ENCODE assay signal across 9 cellular contexts in the genomic region with DNA sequence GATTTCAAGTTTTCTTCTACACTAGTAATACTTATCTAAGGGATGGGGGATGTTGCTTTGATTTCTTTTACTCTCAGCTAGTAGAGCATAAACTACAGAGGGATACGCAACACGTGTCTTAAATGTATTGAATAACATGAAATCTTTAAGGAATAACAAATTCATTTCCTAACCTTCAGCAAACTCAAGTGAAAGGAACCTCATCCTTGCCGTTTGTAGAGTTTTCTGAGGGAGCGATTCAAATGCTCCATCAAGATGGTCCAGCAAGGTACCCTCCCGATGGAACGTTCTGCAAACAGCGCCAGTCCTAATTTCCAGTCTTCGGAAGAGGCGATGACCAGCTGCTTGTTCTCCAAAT.
DNase-seq lines count a peak whose midpoint lies in the region; ATAC-seq, FAIRE-seq and TF ChIP-seq lines count a peak whose summit lies in the region.
"Had no signal": no experiment of that assay in that cellular context is flagged by ENCODE, and none has a peak within 500 bp of the region (broad histone marks: within the 10 kb centered on the region; RNA-seq: fewer than 3 reads in every experiment).

No MANE protein-coding gene starts in this region.

- no peak for FAIRE-seq in HepG2 (lab: Jason Lieb, UNC)

- H3K27me3 ChIP-seq in HepG2 (ENCODE audit: control insufficient read depth in 1 of 2, insufficient read depth in 2 of 2, low read length in 2 of 2) (peaks cover 0 to 20% of the 10 kb centered on the region in 2 experiments; a peak in 2 of 5 replicates), right lobe of liver (no peaks in the 10 kb centered on the region)

- no peak for TF ChIP-seq RAD21 in HepG2 (CRISPR knock-in tag; IDR thresholded peaks at IDR 0.05)

- H3K36me3 ChIP-seq in HepG2 (replicated peaks in 1 of 2; ENCODE audit: control insufficient read depth in 1 of 2, insufficient read depth in 2 of 2, low read length in 2 of 2): no peaks in the 10 kb centered on the region
- H3K36me3 ChIP-seq in right lobe of liver: no peaks in the 10 kb centered on the region
- H3K36me3 ChIP-seq in SK-N-MC (ENCODE audit: insufficient read depth, low read length): no peaks in the 10 kb centered on the region

- no peaks in the 10 kb centered on the region for H3K79me2 ChIP-seq in HepG2 (ENCODE audit: insufficient read depth, low read length)

- CTCF ChIA-PET in HepG2 (lab: Yijun Ruan, JAX; ENCODE audit: low intra/inter-chr PET ratio, low total read pairs): interaction anchor here (0.8 to 3.4 kb wide), 5 partner anchors 34 to 1249 kb away, joined by 3 to 88 read pairs (median 7); no protein-coding TSS in a partner anchor

- H3K9ac ChIP-seq in HepG2 (ENCODE audit: insufficient read depth, low read depth, low read length) (no peak overlapping the region), SK-N-MC (ENCODE audit: insufficient read length) (no peak overlapping the region)

- WGBS in HepG2 (ENCODE audit: low lambda C conversion rate): 19% methylated on average over 9 of the region's 9 CpGs
- 31% methylated on average over 9 of the region's 9 CpGs for WGBS in right lobe of liver (ENCODE audit: insufficient coverage, low coverage, low lambda C conversion rate, missing lambda C conversion rate)

- H3K27ac ChIP-seq in HepG2 (ENCODE audit: extremely low read length, insufficient read depth, low read length) (no peak overlapping the region), right lobe of liver (no peak overlapping the region), SK-N-MC (peak overlapping the region; percentile 69)

- no peak for TF ChIP-seq POLR2A in HepG2 (IDR thresholded peaks at IDR 0.05; ENCODE audit: insufficient read depth in 1 of 2, low read depth in 2 of 2, low read length in 2 of 2)
- TF ChIP-seq POLR2A in right lobe of liver (IDR thresholded peaks at IDR 0.05): no peak

- H3K4me3 Mint-ChIP-seq in glutamatergic neuron (ENCODE audit: unreplicated experiment): no peak overlapping the region

- no peaks in the 10 kb centered on the region for H3K9me3 ChIP-seq in HepG2 (ENCODE audit: low read length)
- H3K9me3 ChIP-seq in right lobe of liver: no peaks in the 10 kb centered on the region
- no peaks in the 10 kb centered on the region for H3K9me3 ChIP-seq in SK-N-MC (ENCODE audit: low read depth, low read length)

- DNase-seq in HepG2 (ENCODE audit: low spot score) (no peak), right lobe of liver (no peak), SK-N-MC (ENCODE audit: low read depth, low spot score) (no peak), glutamatergic neuron (no peak), NCI-H1930 (lab: John Stamatoyannopoulos, UW) (no peak), activated gamma-delta T cell treated with Interleukin-2 at 50 U/mL for 16 hours (no peak), ACHN (no peak)
- DNase-seq in activated CD4-positive, alpha-beta T cell treated with anti-CD3 and anti-CD28 coated beads for 4 hours: no peak

- H2AFZ ChIP-seq in HepG2 (ENCODE audit: low read length): no peak overlapping the region

- peaks cover 2% of the 10 kb centered on the region for H3K9me3 Mint-ChIP-seq in glutamatergic neuron (ENCODE audit: unreplicated experiment)

- no peak overlapping the region for H3K27ac Mint-ChIP-seq in glutamatergic neuron (ENCODE audit: unreplicated experiment)

- no peaks in the 10 kb centered on the region for H3K36me3 Mint-ChIP-seq in glutamatergic neuron (ENCODE audit: unreplicated experiment)

- peaks cover 15% of the 10 kb centered on the region for H3K4me1 Mint-ChIP-seq in glutamatergic neuron (ENCODE audit: low read depth, unreplicated experiment)

- POLR2A ChIA-PET in HepG2 (lab: Yijun Ruan, JAX): no interaction called here

- no TSS peak for BruUV-seq in HepG2 (replicated peaks; lab: Mats Ljungman, UMichigan)

- intact Hi-C loops in HepG2 (cut with micrococcal nuclease; ENCODE audit: unreplicated experiment) (loop anchor here (1.0 to 10.0 kb wide), 9 partner anchors 34 to 1248 kb away; no protein-coding TSS in a partner anchor), right lobe of liver (cut with DNase I) (no loop called here)

- in situ Hi-C loops in HepG2 (cut with HindIII; ENCODE audit: extremely low pct_ligation_motif_present, low pct_unique_long_range_greater_than_20kb): loop anchor here (5.0 to 10.0 kb wide), 4 partner anchors 80 to 1028 kb away; no protein-coding TSS in a partner anchor
- in situ Hi-C loops in ACHN (cut with HindIII; ENCODE audit: low pct_ligation_motif_present, low pct_unique_long_range_greater_than_20kb, low sequenced_read_pairs): no loop called here

- no peaks in the 10 kb centered on the region for H4K20me1 ChIP-seq in HepG2 (ENCODE audit: insufficient read depth, low read length)

- peaks cover 5% of the 10 kb centered on the region for H3K27me3 Mint-ChIP-seq in glutamatergic neuron (ENCODE audit: unreplicated experiment)

- H3K4me1 ChIP-seq in HepG2 (ENCODE audit: insufficient read depth, low read length) (peaks cover 32% of the 10 kb centered on the region), right lobe of liver (no peaks in the 10 kb centered on the region)

- no peak for TF ChIP-seq CTCF in HepG2 (CRISPR knock-in tag; IDR thresholded peaks at IDR 0.05)
- TF ChIP-seq CTCF in right lobe of liver (IDR thresholded peaks at IDR 0.05): peak in 1 of 4 donors; percentile 2
- peak; percentile 62 for TF ChIP-seq CTCF in glutamatergic neuron (IDR thresholded peaks at IDR 0.05; ENCODE audit: partially characterized antibody, unreplicated experiment)

- no peak for ATAC-seq in HepG2
- ATAC-seq in right lobe of liver: no peak

- H3K4me2 ChIP-seq in HepG2 (ENCODE audit: low read depth, low read length): no peak overlapping the region

- no peak overlapping the region for H3K4me3 ChIP-seq in HepG2 (replicated peaks in 1 of 3; ENCODE audit: insufficient read depth in 1 of 3, low read depth in 2 of 3, low read length in 3 of 3)
- H3K4me3 ChIP-seq in right lobe of liver: no peak overlapping the region
- H3K4me3 ChIP-seq in SK-N-MC: no peak overlapping the region
- H3K4me3 ChIP-seq: K562 had no signal

- TF ChIP-seq EP300 in HepG2 (IDR thresholded peaks at IDR 0.05; ENCODE audit: low read depth in 2 of 2, low read length in 2 of 2) (no peak), HepG2 (CRISPR knock-in tag; IDR thresholded peaks at IDR 0.05; ENCODE audit: borderline replicate concordance) (no peak)

TF ChIP-seq in HepG2, 621 proteins besides CTCF, POLR2A, EP300 and RAD21:
- TF ChIP-seq ZNF83 (CRISPR knock-in tag; IDR thresholded peaks at IDR 0.05; ENCODE audit: borderline replicate concordance) (no peak), JARID2 (CRISPR knock-in tag; IDR thresholded peaks at IDR 0.05; ENCODE audit: insufficient replicate concordance) (no peak), ZFP36L1 (CRISPR knock-in tag; IDR thresholded peaks at IDR 0.05) (0 out of 2 replicates have a peak, but pooled peaks have one; percentile 7), TRIM22 (IDR thresholded peaks at IDR 0.05) (no peak), SATB2 (CRISPR knock-in tag; IDR thresholded peaks at IDR 0.05) (no peak), ZNF749 (CRISPR knock-in tag; IDR thresholded peaks at IDR 0.05; ENCODE audit: borderline replicate concordance) (0 out of 2 replicates have a peak, but pooled peaks have one; percentile 2)
- TF ChIP-seq, protein P1, sequence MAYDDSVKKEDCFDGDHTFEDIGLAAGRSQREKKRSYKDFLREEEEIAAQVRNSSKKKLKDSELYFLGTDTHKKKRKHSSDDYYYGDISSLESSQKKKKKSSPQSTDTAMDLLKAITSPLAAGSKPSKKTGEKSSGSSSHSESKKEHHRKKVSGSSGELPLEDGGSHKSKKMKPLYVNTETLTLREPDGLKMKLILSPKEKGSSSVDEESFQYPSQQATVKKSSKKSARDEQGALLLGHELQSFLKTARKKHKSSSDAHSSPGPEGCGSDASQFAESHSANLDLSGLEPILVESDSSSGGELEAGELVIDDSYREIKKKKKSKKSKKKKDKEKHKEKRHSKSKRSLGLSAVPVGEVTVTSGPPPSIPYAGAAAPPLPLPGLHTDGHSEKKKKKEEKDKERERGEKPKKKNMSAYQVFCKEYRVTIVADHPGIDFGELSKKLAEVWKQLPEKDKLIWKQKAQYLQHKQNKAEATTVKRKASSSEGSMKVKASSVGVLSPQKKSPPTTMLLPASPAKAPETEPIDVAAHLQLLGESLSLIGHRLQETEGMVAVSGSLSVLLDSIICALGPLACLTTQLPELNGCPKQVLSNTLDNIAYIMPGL (CRISPR knock-in tag; IDR thresholded peaks at IDR 0.05; ENCODE audit: borderline replicate concordance in 1 of 2, low read depth in 1 of 2): 0 out of 4 replicates have a peak, but pooled peaks of 1 of the 2 experiments have one; percentile 1
